Comparison of ENCODE assay signal across 10 cellular contexts in genomic region chr18:49490246-49490762, GRCh38. TPM values are rescaled to one million over a fixed set of nuclear protein-coding genes. Genes with fewer than 3 reads are reported as not detected.
DNase-seq lines count a peak whose midpoint lies in the region; ATAC-seq and TF ChIP-seq lines count a peak whose summit lies in the region.
"Had no signal": no experiment of that assay in that cellular context is flagged by ENCODE, and none has a peak within 500 bp of the region (broad histone marks: within the 10 kb centered on the region; RNA-seq: fewer than 3 reads in every experiment).

No MANE protein-coding gene starts in this region.

- TF ChIP-seq CTCF in VCaP (conservative IDR thresholded peaks at IDR 0.05) (no peak), fibroblast of pulmonary artery (IDR thresholded peaks at IDR 0.05; ENCODE audit: low read length, missing control alignments) (no peak)

- peaks cover 52% of the 10 kb centered on the region for H3K4me1 Mint-ChIP-seq in activated naive CD4-positive, alpha-beta T cell treated with anti-CD3 and anti-CD28 coated beads for 36 hours (ENCODE audit: low read depth)
- H3K4me1 Mint-ChIP-seq in stimulated activated naive CD8-positive, alpha-beta T cell treated with anti-CD3 and anti-CD28 coated beads, Interleukin-15, amount 100 ng/mL, for 72 hours: peaks cover 54% of the 10 kb centered on the region

- ATAC-seq in stimulated activated naive CD8-positive, alpha-beta T cell treated with anti-CD3 and anti-CD28 coated beads, Interleukin-15, amount 100 ng/mL, for 72 hours: no peak
- no peak for ATAC-seq in Right ventricle myocardium inferior
- ATAC-seq in GM19455 (IDR thresholded peaks at IDR 0.05; ENCODE audit: unreplicated experiment): no peak

- no peak for DNase-seq in activated naive CD4-positive, alpha-beta T cell treated with anti-CD3 and anti-CD28 coated beads for 36 hours
- no peak for DNase-seq in activated naive CD4-positive, alpha-beta T cell (lab: John Stamatoyannopoulos, UW)
- DNase-seq in fibroblast of pulmonary artery (ENCODE audit: low read depth) (no peak), Right ventricle myocardium inferior (ENCODE audit: missing footprints) (no peak)
- no peak for DNase-seq in stimulated activated naive CD8-positive, alpha-beta T cell treated with anti-CD3 and anti-CD28 coated beads, Interleukin-15, amount 100 ng/mL, for 72 hours
- DNase-seq in stimulated activated CD8-positive, alpha-beta memory T cell treated with anti-CD3 and anti-CD28 coated beads, Interleukin-4, amount 100 ng/mL, for 48 hours: no peak
- DNase-seq: activated gamma-delta T cell treated with Interleukin-2 at 50 U/mL for 16 hours, sigmoid colon had no signal

- H3K4me3 ChIP-seq in fibroblast of pulmonary artery (replicated peaks; ENCODE audit: low read depth, low read length): peak overlapping the region; percentile 84

- intact Hi-C loops in activated naive CD4-positive, alpha-beta T cell treated with anti-CD3 and anti-CD28 coated beads for 36 hours (cut with micrococcal nuclease): loop anchor here (5.0 kb wide), 2 partner anchors 777 to 1558 kb away; partner anchors contain the start of genes CFAP53 and SMAD2
- intact Hi-C loops in Right ventricle myocardium inferior (cut with DNase I): loop anchor here (10.0 kb wide), 1 partner anchor 324 kb away; the partner anchor contains the start of gene ACAA2

- H3K27ac ChIP-seq in VCaP: peak overlapping the region; percentile 92

- CTCF ChIA-PET in activated naive CD4-positive, alpha-beta T cell treated with anti-CD3 and anti-CD28 coated beads for 36 hours (lab: Charles Lee): no interaction called here

- H3K27ac Mint-ChIP-seq in activated naive CD4-positive, alpha-beta T cell treated with anti-CD3 and anti-CD28 coated beads for 36 hours: peak overlapping the region; percentile 94
- H3K27ac Mint-ChIP-seq in stimulated activated naive CD8-positive, alpha-beta T cell treated with anti-CD3 and anti-CD28 coated beads, Interleukin-15, amount 100 ng/mL, for 72 hours: peak overlapping the region; percentile 57 to 99

- H3K36me3 Mint-ChIP-seq in activated naive CD4-positive, alpha-beta T cell treated with anti-CD3 and anti-CD28 coated beads for 36 hours (ENCODE audit: low read depth): peaks cover 55% of the 10 kb centered on the region

- peak overlapping the region; percentile 100 for H3K4me3 Mint-ChIP-seq in activated naive CD4-positive, alpha-beta T cell treated with anti-CD3 and anti-CD28 coated beads for 36 hours
- H3K4me3 Mint-ChIP-seq in stimulated activated naive CD8-positive, alpha-beta T cell treated with anti-CD3 and anti-CD28 coated beads, Interleukin-15, amount 100 ng/mL, for 72 hours: peak overlapping the region; percentile 95 to 99

- no peaks in the 10 kb centered on the region for H3K27me3 Mint-ChIP-seq in activated naive CD4-positive, alpha-beta T cell treated with anti-CD3 and anti-CD28 coated beads for 36 hours (ENCODE audit: low read depth)
- peaks cover 3% of the 10 kb centered on the region for H3K27me3 Mint-ChIP-seq in stimulated activated naive CD8-positive, alpha-beta T cell treated with anti-CD3 and anti-CD28 coated beads, Interleukin-15, amount 100 ng/mL, for 72 hours

- no peaks in the 10 kb centered on the region for H3K9me3 Mint-ChIP-seq in activated naive CD4-positive, alpha-beta T cell treated with anti-CD3 and anti-CD28 coated beads for 36 hours
- no peaks in the 10 kb centered on the region for H3K9me3 Mint-ChIP-seq in stimulated activated naive CD8-positive, alpha-beta T cell treated with anti-CD3 and anti-CD28 coated beads, Interleukin-15, amount 100 ng/mL, for 72 hours

RNA-seq across cellular contexts. Expression of gene RPL17, which starts 2.0 kb away (rescaled TPM):
- 1,000 to 10,000 TPM; 2,807 to 2,916 TPM for total RNA-seq in activated naive CD4-positive, alpha-beta T cell treated with anti-CD3 and anti-CD28 coated beads for 36 hours
- total RNA-seq in Right ventricle myocardium inferior: 823 TPM

RNA-seq across cellular contexts. Expression of gene C18orf32, which starts 3.3 kb away (rescaled TPM):
- 10 to 100 TPM; 24.1 to 26.6 TPM for total RNA-seq in activated naive CD4-positive, alpha-beta T cell treated with anti-CD3 and anti-CD28 coated beads for 36 hours
- 45.3 TPM for total RNA-seq in Right ventricle myocardium inferior

RNA-seq across cellular contexts. Expression of gene DYM, which starts 29.9 kb away (rescaled TPM):
- total RNA-seq in activated naive CD4-positive, alpha-beta T cell treated with anti-CD3 and anti-CD28 coated beads for 36 hours: 10 to 100 TPM; 60.2 to 61.2 TPM
- total RNA-seq in Right ventricle myocardium inferior: 48.4 TPM
